In genomic region chr4:168751263-168752225, GRCh38 we compare ENCODE assay signal across 19 cellular contexts.
DNase-seq lines count a peak whose midpoint lies in the region; ATAC-seq, FAIRE-seq and TF ChIP-seq lines count a peak whose summit lies in the region.
"Had no signal": no experiment of that assay in that cellular context is flagged by ENCODE, and none has a peak within 500 bp of the region (broad histone marks: within the 10 kb centered on the region; RNA-seq: fewer than 3 reads in every experiment).

No MANE protein-coding gene starts in this region.

- no peaks in the 10 kb centered on the region for H3K9me3 ChIP-seq in osteoblast (ENCODE audit: low read depth, low read length)
- H3K9me3 ChIP-seq: Caco-2, spleen had no signal

- no peak overlapping the region for H3K27ac Mint-ChIP-seq in T-helper 2 cell treated with Interferon-gamma antibody and Interleukin-4, amounts not matched to agents 5 μg/mL and 100 μg/mL, for 36 hours
- H3K27ac Mint-ChIP-seq: activated naive CD4-positive, alpha-beta T cell treated with anti-CD3 and anti-CD28 coated beads, Interleukin-2, amount 10 ng/mL, durations not matched to agents 7 days and 5 days; T-helper 1 cell treated with Interleukin-12 subunit alpha and Interleukin-12 subunit beta and Interleukin-4 antibody, amounts not matched to agents 30 μg/mL and 1 μg/mL, for 36 hours had no signal

- no peak overlapping the region for H2AFZ ChIP-seq in osteoblast (ENCODE audit: low read length)

- no peak overlapping the region for H3K4me3 Mint-ChIP-seq in T-helper 2 cell treated with Interferon-gamma antibody and Interleukin-4, amounts not matched to agents 5 μg/mL and 100 μg/mL, for 36 hours
- H3K4me3 Mint-ChIP-seq: activated naive CD4-positive, alpha-beta T cell treated with anti-CD3 and anti-CD28 coated beads, Interleukin-2, amount 10 ng/mL, durations not matched to agents 7 days and 5 days; T-helper 1 cell treated with Interleukin-12 subunit alpha and Interleukin-12 subunit beta and Interleukin-4 antibody, amounts not matched to agents 30 μg/mL and 1 μg/mL, for 36 hours had no signal

- H3K36me3 ChIP-seq in osteoblast (ENCODE audit: insufficient read depth, low read length) = peaks cover 11% of the 10 kb centered on the region
- H3K36me3 ChIP-seq: spleen had no signal

- peaks cover 5% of the 10 kb centered on the region for H3K27me3 Mint-ChIP-seq in T-helper 2 cell treated with Interferon-gamma antibody and Interleukin-4, amounts not matched to agents 5 μg/mL and 100 μg/mL, for 36 hours (ENCODE audit: low read depth)
- H3K27me3 Mint-ChIP-seq: activated naive CD4-positive, alpha-beta T cell treated with anti-CD3 and anti-CD28 coated beads, Interleukin-2, amount 10 ng/mL, durations not matched to agents 7 days and 5 days had no signal

- peaks cover 22% of the 10 kb centered on the region for H3K4me1 ChIP-seq in osteoblast (ENCODE audit: insufficient read depth, low read length)
- H3K4me1 ChIP-seq: Caco-2, spleen had no signal

- peaks cover 6% of the 10 kb centered on the region for H3K79me2 ChIP-seq in osteoblast (ENCODE audit: insufficient read depth, low read length)

- peak overlapping the region; percentile 57 for H3K27ac ChIP-seq in osteoblast (ENCODE audit: low read depth, low read length)

- TF ChIP-seq CTCF in AG10803 (conservative IDR thresholded peaks at IDR 0.05; ENCODE audit: low read length) (no peak), fibroblast of pulmonary artery (IDR thresholded peaks at IDR 0.05; ENCODE audit: low read length, missing control alignments) (no peak), osteoblast (IDR thresholded peaks at IDR 0.05; ENCODE audit: extremely low read depth, low read depth, low read length) (no peak)

- peaks cover 4% of the 10 kb centered on the region for H3K4me1 Mint-ChIP-seq in T-helper 2 cell treated with Interferon-gamma antibody and Interleukin-4, amounts not matched to agents 5 μg/mL and 100 μg/mL, for 36 hours (ENCODE audit: low read depth)
- H3K4me1 Mint-ChIP-seq: activated naive CD4-positive, alpha-beta T cell treated with anti-CD3 and anti-CD28 coated beads, Interleukin-2, amount 10 ng/mL, durations not matched to agents 7 days and 5 days had no signal

- no peak for ATAC-seq in HG03432 (IDR thresholded peaks at IDR 0.05; ENCODE audit: unreplicated experiment)
- ATAC-seq: HCT116; stimulated activated naive CD8-positive, alpha-beta T cell treated with anti-CD3 and anti-CD28 coated beads, Interleukin-15, Interleukin-2, amounts not matched to agents 100 U/mL and 50 U/mL, for 24 hours had no signal

- H3K4me3 ChIP-seq in AG10803 (ENCODE audit: low read length) = no peak overlapping the region
- H3K4me3 ChIP-seq in fibroblast of pulmonary artery (replicated peaks; ENCODE audit: low read depth, low read length) = no peak overlapping the region
- H3K4me3 ChIP-seq in osteoblast (ENCODE audit: insufficient read depth, low read length) = no peak overlapping the region
- H3K4me3 ChIP-seq: spleen had no signal

- H3K36me3 Mint-ChIP-seq in T-helper 2 cell treated with Interferon-gamma antibody and Interleukin-4, amounts not matched to agents 5 μg/mL and 100 μg/mL, for 36 hours (ENCODE audit: low read depth) = no peaks in the 10 kb centered on the region
- H3K36me3 Mint-ChIP-seq: activated naive CD4-positive, alpha-beta T cell treated with anti-CD3 and anti-CD28 coated beads, Interleukin-2, amount 10 ng/mL, durations not matched to agents 7 days and 5 days had no signal

- DNase-seq in AG10803 (ENCODE audit: low read depth) (peak; percentile 81), amniotic stem cell (lab: John Stamatoyannopoulos, UW) (peak; percentile 20), fibroblast of pulmonary artery (ENCODE audit: low read depth) (peak; percentile 46), osteoblast (ENCODE audit: insufficient read length, low spot score, missing footprints) (peak; percentile 82), HTR-8/SVneo (ENCODE audit: insufficient read length, low spot score) (no peak)
- no peak for DNase-seq in activated T-cell treated with anti-CD3 and anti-CD28 coated beads, Interleukin-2, amount 50 U/mL, for 1 hour
- DNase-seq in T-helper 2 cell treated with Interferon-gamma antibody and Interleukin-4, amounts not matched to agents 5 μg/mL and 100 μg/mL, for 36 hours (ENCODE audit: low spot score) = no peak
- DNase-seq: activated CD4-positive, alpha-beta T cell treated with anti-CD3 and anti-CD28 coated beads for 1 hour; activated CD8-positive, alpha-beta memory T cell treated with anti-CD3 and anti-CD28 coated beads, Interleukin-2, amount 50 U/mL, for 48 hours; activated naive CD4-positive, alpha-beta T cell treated with anti-CD3 and anti-CD28 coated beads, Interleukin-2, amount 10 ng/mL, durations not matched to agents 7 days and 5 days; Caco-2; caudate nucleus; islet precursor cell; occipital lobe; spleen; stimulated activated naive CD8-positive, alpha-beta T cell treated with anti-CD3 and anti-CD28 coated beads, Interleukin-15, Interleukin-2, amounts not matched to agents 100 U/mL and 50 U/mL, for 24 hours had no signal

- no peak for FAIRE-seq in HTR-8/SVneo (lab: Jason Lieb, UNC)

- peak overlapping the region; percentile 24 for H3K4me2 ChIP-seq in osteoblast (ENCODE audit: insufficient read depth, low read length)

- peaks cover 10% of the 10 kb centered on the region for H4K20me1 ChIP-seq in osteoblast (ENCODE audit: insufficient read depth, low read length)

- H3K9me3 Mint-ChIP-seq in T-helper 2 cell treated with Interferon-gamma antibody and Interleukin-4, amounts not matched to agents 5 μg/mL and 100 μg/mL, for 36 hours = no peaks in the 10 kb centered on the region
- H3K9me3 Mint-ChIP-seq: activated naive CD4-positive, alpha-beta T cell treated with anti-CD3 and anti-CD28 coated beads, Interleukin-2, amount 10 ng/mL, durations not matched to agents 7 days and 5 days; T-helper 1 cell treated with Interleukin-12 subunit alpha and Interleukin-12 subunit beta and Interleukin-4 antibody, amounts not matched to agents 30 μg/mL and 1 μg/mL, for 36 hours had no signal

- H3K27me3 ChIP-seq in osteoblast (ENCODE audit: insufficient read depth, low read length) = no peaks in the 10 kb centered on the region
- H3K27me3 ChIP-seq: spleen had no signal

Comparison
In these comparisons a context has a peak if more than half of its experiments do, and no peak if none do; other contexts are left out.
1. DNase-seq: peak in AG10803 (single experiment), amniotic stem cell (single experiment), fibroblast of pulmonary artery (single experiment) and osteoblast (single experiment); none in HTR-8/SVneo (single experiment), activated T-cell treated with anti-CD3 and anti-CD28 coated beads, Interleukin-2, amount 50 U/mL, for 1 hour (single experiment) and T-helper 2 cell treated with Interferon-gamma antibody and Interleukin-4, amounts not matched to agents 5 μg/mL and 100 μg/mL, for 36 hours (single experiment).